ENCODE assay signal across 14 cellular contexts in genomic region chr4:143420227-143420626, GRCh38.
A peak's percentile ranks its signal among the peaks of the same experiment; 100 is the strongest.
DNase-seq lines count a peak whose midpoint lies in the region; ATAC-seq, FAIRE-seq and TF ChIP-seq lines count a peak whose summit lies in the region.
"Had no signal": no experiment of that assay in that cellular context is flagged by ENCODE, and none has a peak within 500 bp of the region (broad histone marks: within the 10 kb centered on the region; RNA-seq: fewer than 3 reads in every experiment).

No MANE protein-coding gene starts in this region.

- no peak for TF ChIP-seq CTCF in KMS-11 (conservative IDR thresholded peaks at IDR 0.05; ENCODE audit: low read depth, low read length)

- H3K4me1 ChIP-seq in KMS-11 (ENCODE audit: low read depth, poor library complexity, severe bottlenecking), result peaks cover 29% of the 10 kb centered on the region

- ATAC-seq in GM21619 (IDR thresholded peaks at IDR 0.05; ENCODE audit: unreplicated experiment), result peak; percentile 26
- ATAC-seq: WTC11 had no signal

- H3K36me3 ChIP-seq in KMS-11 (ENCODE audit: insufficient read depth), result no peaks in the 10 kb centered on the region

- DNase-seq in GM18507 (ENCODE audit: extremely low spot score, insufficient read length, low read depth), result no peak
- DNase-seq in SKM-1 treated with dmso at 0.1 percent for 144 hours (lab: John Stamatoyannopoulos, UW; ENCODE audit: unreplicated experiment), result no peak
- DNase-seq in LoVo (ENCODE audit: low spot score), result no peak
- DNase-seq in KBM-7, result no peak
- no peak for DNase-seq in foreskin melanocyte
- DNase-seq: activated CD8-positive, alpha-beta memory T cell treated with anti-CD3 and anti-CD28 coated beads, Interleukin-2, amount 50 U/mL, for 4 hours; DMS 273 treated with DMSO at 0.1 percent for 48 hours; mesendoderm; SK-N-SH; stimulated activated CD4-positive, alpha-beta T cell treated with anti-CD3 and anti-CD28 coated beads, Interleukin-15, amount 100 ng/mL, for 24 hours had no signal

- no peaks in the 10 kb centered on the region for H4K20me1 ChIP-seq in KMS-11 (ENCODE audit: insufficient read depth)

- no peak overlapping the region for H3K4me3 ChIP-seq in KMS-11 (IDR thresholded peaks at IDR 0.05; ENCODE audit: insufficient read depth, low read depth, low read length)

- H2AFZ ChIP-seq in KMS-11 (ENCODE audit: low read depth), result peak overlapping the region; percentile 7; the same call in 1 of the 2 replicates

- FAIRE-seq in GM18507 (lab: Jason Lieb, UNC), result peak; percentile 73

- peak overlapping the region; percentile 5; the same call in 1 of the 2 replicates for H3K9ac ChIP-seq in KMS-11
- H3K9ac ChIP-seq: SK-N-SH had no signal

- peak overlapping the region; percentile 72 for H3K27ac ChIP-seq in KMS-11
- H3K27ac ChIP-seq in layer of hippocampus (ENCODE audit: low read depth, low read length), result peak overlapping the region; percentile 35

- in situ Hi-C loops in KBM-7 (cut with MboI; ENCODE audit: low pct_unique_long_range_greater_than_20kb, low sequenced_read_pairs), result no loop called here

- H3K79me2 ChIP-seq in KMS-11 (ENCODE audit: insufficient read depth, low read depth), result no peaks in the 10 kb centered on the region

- peak overlapping the region; percentile 50 for H3K4me2 ChIP-seq in KMS-11
- H3K4me2 ChIP-seq: SK-N-SH had no signal

- H3K27me3 ChIP-seq in KMS-11 (ENCODE audit: insufficient read depth, low read depth) (no peaks in the 10 kb centered on the region), layer of hippocampus (ENCODE audit: control insufficient read depth, insufficient read depth, low read length) (no peaks in the 10 kb centered on the region)
